In genomic region chr9:109118802-109119438, GRCh38 we compare ENCODE assay signal across 8 cellular contexts. TPM values are rescaled to one million over a fixed set of nuclear protein-coding genes. Genes with fewer than 3 reads are reported as not detected.
DNase-seq lines count a peak whose midpoint lies in the region; ATAC-seq, FAIRE-seq and TF ChIP-seq lines count a peak whose summit lies in the region.

No MANE protein-coding gene starts in this region.

- peak overlapping the region; percentile 91 for H3K9ac ChIP-seq in SU-DHL-6 (ENCODE audit: low read length)

- peak overlapping the region; percentile 93 for H3K4me3 Mint-ChIP-seq in natural killer cell treated with Interleukin-12 subunit alpha and Interleukin-12 subunit beta and Interleukin-15 and Interleukin-18, amount 100 ng/mL, for 72 hours

- H3F3A ChIP-seq in SU-DHL-6 (ENCODE audit: insufficient read depth), result no peaks in the 10 kb centered on the region

- peak overlapping the region; percentile 73 for H3K27ac ChIP-seq in SU-DHL-6 (ENCODE audit: low read depth, low read length)

- H3K36me3 Mint-ChIP-seq in natural killer cell treated with Interleukin-12 subunit alpha and Interleukin-12 subunit beta and Interleukin-15 and Interleukin-18, amount 100 ng/mL, for 72 hours, result peaks cover 6% of the 10 kb centered on the region

- no peak for FAIRE-seq in RCC 7860 (lab: Jason Lieb, UNC)

- H3K27me3 Mint-ChIP-seq in natural killer cell treated with Interleukin-12 subunit alpha and Interleukin-12 subunit beta and Interleukin-15 and Interleukin-18, amount 100 ng/mL, for 72 hours, result no peaks in the 10 kb centered on the region

- no peak for ATAC-seq in natural killer cell treated with Interleukin-12 subunit alpha and Interleukin-12 subunit beta and Interleukin-15 and Interleukin-18, amount 100 ng/mL, for 72 hours

- no peaks in the 10 kb centered on the region for H3K9me3 Mint-ChIP-seq in natural killer cell treated with Interleukin-12 subunit alpha and Interleukin-12 subunit beta and Interleukin-15 and Interleukin-18, amount 100 ng/mL, for 72 hours

- peaks cover 32 to 42% of the 10 kb centered on the region in 2 donors for H3K4me1 Mint-ChIP-seq in natural killer cell treated with Interleukin-12 subunit alpha and Interleukin-12 subunit beta and Interleukin-15 and Interleukin-18, amount 100 ng/mL, for 72 hours (ENCODE audit: low read depth in 2 of 2)

- peaks cover 10% of the 10 kb centered on the region; the same call in 1 of the 2 replicates for H4K20me1 ChIP-seq in SU-DHL-6 (ENCODE audit: low read depth, low read length)

- H2AFZ ChIP-seq in SU-DHL-6 (ENCODE audit: low read depth, low read length, severe bottlenecking), result no peak overlapping the region

- peak overlapping the region; percentile 74 for H3K4me3 ChIP-seq in SU-DHL-6 (ENCODE audit: insufficient read depth, low read length, poor library complexity, severe bottlenecking)

- TF ChIP-seq POLR2A in erythroblast (IDR thresholded peaks at IDR 0.05; ENCODE audit: low read length), result no peak

- DNase-seq in NCI-H1417 (lab: John Stamatoyannopoulos, UW) (peak in 2 of 3 experiments; percentile 44 to 61), NCI-H1417 treated with DMSO at 0.1 percent for 48 hours (lab: John Stamatoyannopoulos, UW) (no peak), erythroblast (lab: John Stamatoyannopoulos, UW) (peak; percentile 68 to 77), ecto neural progenitor cell (ENCODE audit: low spot score) (no peak), RCC 7860 (ENCODE audit: low spot score) (no peak), pons (ENCODE audit: low spot score) (no peak)
- peak; percentile 62 for DNase-seq in natural killer cell treated with Interleukin-12 subunit alpha and Interleukin-12 subunit beta and Interleukin-15 and Interleukin-18, amount 100 ng/mL, for 72 hours (ENCODE audit: low spot score)

- no peaks in the 10 kb centered on the region for H3K27me3 ChIP-seq in SU-DHL-6 (ENCODE audit: low read length)

- no peaks in the 10 kb centered on the region for H3K9me3 ChIP-seq in SU-DHL-6 (ENCODE audit: insufficient read depth, low read length)

- H3K36me3 ChIP-seq in SU-DHL-6 (ENCODE audit: low read length), result no peaks in the 10 kb centered on the region

- H3K79me2 ChIP-seq in SU-DHL-6 (ENCODE audit: insufficient read depth, low read length), result peaks cover 58% of the 10 kb centered on the region

- no peaks in the 10 kb centered on the region for H3K9me2 ChIP-seq in SU-DHL-6 (replicated peaks; ENCODE audit: insufficient read depth, low read length)

- TF ChIP-seq CTCF in SU-DHL-6 (IDR thresholded peaks at IDR 0.05; ENCODE audit: insufficient read depth, low read length, poor library complexity, severe bottlenecking), result no peak

- H3K27ac Mint-ChIP-seq in natural killer cell treated with Interleukin-12 subunit alpha and Interleukin-12 subunit beta and Interleukin-15 and Interleukin-18, amount 100 ng/mL, for 72 hours, result peak overlapping the region; percentile 55 to 87

- H3K4me2 ChIP-seq in SU-DHL-6 (ENCODE audit: low read depth, low read length, poor library complexity, severe bottlenecking), result peak overlapping the region; percentile 76

RNA-seq across cellular contexts. Expression of gene TMEM245, which starts 0.8 kb away (rescaled TPM):
- total RNA-seq in natural killer cell treated with Interleukin-12 subunit alpha and Interleukin-12 subunit beta and Interleukin-15 and Interleukin-18, amount 100 ng/mL, for 72 hours, result 10 to 100 TPM; 23.9 to 26.7 TPM

RNA-seq across cellular contexts. Expression of gene FRRS1L, which starts 48.1 kb away (rescaled TPM):
- total RNA-seq in natural killer cell treated with Interleukin-12 subunit alpha and Interleukin-12 subunit beta and Interleukin-15 and Interleukin-18, amount 100 ng/mL, for 72 hours, result not detected

Comparison
In these comparisons a context has a peak if more than half of its experiments do, and no peak if none do; other contexts are left out.
1. DNase-seq: peak in NCI-H1417 (2 of 3), erythroblast (2 of 2) and natural killer cell treated with Interleukin-12 subunit alpha and Interleukin-12 subunit beta and Interleukin-15 and Interleukin-18, amount 100 ng/mL, for 72 hours (single experiment); none in NCI-H1417 treated with DMSO at 0.1 percent for 48 hours (single experiment), ecto neural progenitor cell (single experiment), RCC 7860 (single experiment) and pons (single experiment).